Comparison of ENCODE assay signal across 10 cellular contexts in genomic region chr2:46850742-46851141, GRCh38.
DNase-seq lines count a peak whose midpoint lies in the region; ATAC-seq and TF ChIP-seq lines count a peak whose summit lies in the region.
"Had no signal": no experiment of that assay in that cellular context is flagged by ENCODE, and none has a peak within 500 bp of the region (broad histone marks: within the 10 kb centered on the region; RNA-seq: fewer than 3 reads in every experiment).

No MANE protein-coding gene starts in this region.

- WGBS in stomach, 5 donors, result 47 to 79% (median 62%) methylated on average over 2 to 3 of the region's 3 CpGs
- 58 to 90% (median 74%) methylated on average over 2 to 3 of the region's 3 CpGs for WGBS in spleen, 5 donors

- H3K27me3 ChIP-seq in stomach (no peaks in the 10 kb centered on the region), spleen (replicated peaks in 1 of 7) (peaks cover 0 to 13% (median 0%) of the 10 kb centered on the region in 7 donors)

- H3K27ac ChIP-seq in stomach, result peak overlapping the region; percentile 44 to 91 (median 84)
- peak overlapping the region in 4 of 8 donors; percentile 79 to 83 (median 81) for H3K27ac ChIP-seq in spleen

- DNase-seq in HT1080 (ENCODE audit: low read depth), result peak; percentile 91
- peak; percentile 25 for DNase-seq in cerebellar cortex (ENCODE audit: low spot score)
- DNase-seq in kidney tubule cell (ENCODE audit: low spot score), result peak; percentile 93
- peak; percentile 71 for DNase-seq in stomach
- no peak for DNase-seq in spleen
- no peak for DNase-seq in GOT3 (lab: John Stamatoyannopoulos, UW)
- DNase-seq: hypothalamus, NCI-H2081 had no signal

- H3K4me1 ChIP-seq in stomach (peaks cover 62 to 76% (median 65%) of the 10 kb centered on the region in 4 donors), spleen (peaks cover 8 to 48% (median 29%) of the 10 kb centered on the region in 6 donors)

- TF ChIP-seq EP300 in stomach (IDR thresholded peaks at IDR 0.05), result no peak

- H3K9me3 ChIP-seq in stomach (no peaks in the 10 kb centered on the region), spleen (no peaks in the 10 kb centered on the region)

- TF ChIP-seq CTCF in stomach (IDR thresholded peaks at IDR 0.05), result no peak
- TF ChIP-seq CTCF in spleen (IDR thresholded peaks at IDR 0.05 in 8 of 11, conservative IDR thresholded peaks at IDR 0.05 in 3 of 11), result no peak

- TF ChIP-seq POLR2A in stomach (IDR thresholded peaks at IDR 0.05), result no peak
- TF ChIP-seq POLR2A in spleen (IDR thresholded peaks at IDR 0.05), result no peak

- no peak overlapping the region for H3K4me3 ChIP-seq in stomach
- H3K4me3 ChIP-seq in spleen, result no peak overlapping the region

- intact Hi-C loops in stomach (cut with DNase I; ENCODE audit: low total_unique reads), result no loop called here
- intact Hi-C loops in spleen (cut with DNase I; ENCODE audit: low total_unique reads), result no loop called here

- no peak for ATAC-seq in GM19452 (IDR thresholded peaks at IDR 0.05; ENCODE audit: unreplicated experiment)
- ATAC-seq in HG02588 (IDR thresholded peaks at IDR 0.05; ENCODE audit: unreplicated experiment), result no peak

- H3K36me3 ChIP-seq in stomach (no peaks in the 10 kb centered on the region), spleen (no peaks in the 10 kb centered on the region)

Comparison
In these comparisons a context has a peak if more than half of its experiments do, and no peak if none do; other contexts are left out.
1. DNase-seq: peak in HT1080 (single experiment), cerebellar cortex (single experiment), kidney tubule cell (single experiment) and stomach (single experiment); none in spleen (single experiment) and GOT3 (single experiment).